Comparison of ENCODE assay signal across 26 cellular contexts in the genomic region with DNA sequence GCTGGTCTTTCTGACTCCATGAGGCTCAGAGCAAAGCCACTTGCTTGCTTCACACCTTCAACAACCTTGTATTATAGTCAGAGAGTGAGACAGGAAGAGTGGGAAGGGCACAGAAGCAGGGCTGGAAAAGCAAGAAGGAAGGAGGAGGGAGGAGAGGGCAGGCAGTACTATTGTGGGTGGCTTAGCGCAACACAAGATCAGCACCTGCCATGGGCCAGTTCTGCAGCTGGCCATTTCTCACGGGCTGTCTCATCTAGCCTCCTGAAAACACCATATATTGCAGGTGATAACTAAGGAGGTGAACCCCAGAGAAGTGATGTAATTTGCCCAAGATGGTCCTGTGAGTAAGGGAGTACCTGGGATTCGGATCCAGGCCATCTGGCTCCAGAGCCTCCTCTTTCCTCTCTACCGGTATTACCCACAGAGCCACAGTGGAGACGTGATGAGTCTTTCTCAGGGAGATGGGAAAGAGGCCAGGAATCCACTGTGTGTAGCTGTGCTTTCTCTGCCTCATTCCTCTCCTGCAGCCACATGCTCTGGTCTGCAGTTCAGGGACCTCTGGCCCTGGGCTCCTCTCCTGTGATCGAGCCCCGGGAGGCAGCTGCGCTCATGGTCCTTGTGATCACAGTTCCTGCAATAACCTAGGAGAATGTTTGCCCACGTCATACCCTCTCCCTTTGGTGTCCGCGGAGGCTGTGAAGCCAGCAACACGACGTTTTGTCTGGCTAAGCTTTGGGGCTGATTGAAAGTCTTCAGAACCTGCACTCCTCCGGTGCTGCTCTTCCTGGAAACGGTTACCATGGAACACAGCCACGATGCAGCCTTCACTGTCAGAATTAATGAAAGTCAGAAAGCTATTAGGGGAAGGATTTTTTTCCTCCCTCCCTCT.
DNase-seq lines count a peak whose midpoint lies in the region; ATAC-seq, FAIRE-seq and TF ChIP-seq lines count a peak whose summit lies in the region.
"Had no signal": no experiment of that assay in that cellular context is flagged by ENCODE, and none has a peak within 500 bp of the region (broad histone marks: within the 10 kb centered on the region; RNA-seq: fewer than 3 reads in every experiment).

No MANE protein-coding gene starts in this region.

- no peaks in the 10 kb centered on the region for H3K9me3 ChIP-seq in body of pancreas
- H3K9me3 ChIP-seq: thoracic aorta, vagina had no signal

- H3K9me3 Mint-ChIP-seq in GM23338 = peaks cover 2% of the 10 kb centered on the region; the same call in 2 of the 3 replicates
- H3K9me3 Mint-ChIP-seq: activated naive CD8-positive, alpha-beta T cell treated with anti-CD3 and anti-CD28 coated beads, Interleukin-2, amount 10 ng/mL, durations not matched to agents 7 days and 5 days; activated T-cell treated with anti-CD3 and anti-CD28 coated beads, Interleukin-2, amount 50 U/mL, for 24 hours; central memory CD8-positive, alpha-beta T cell; nephron had no signal

- H3K36me3 ChIP-seq in GM23338 (ENCODE audit: insufficient read depth) (no peaks in the 10 kb centered on the region), body of pancreas (replicated peaks in 1 of 2; ENCODE audit: insufficient read depth in 1 of 2, low read depth in 2 of 2) (no peaks in the 10 kb centered on the region)
- H3K36me3 ChIP-seq: thoracic aorta, vagina had no signal

- peak; percentile 27 for FAIRE-seq in islet of Langerhans (lab: Jason Lieb, UNC)
- FAIRE-seq: astrocyte, G401.6 had no signal

- H3K4me1 ChIP-seq in GM23338 (ENCODE audit: insufficient read depth) (peaks cover 10% of the 10 kb centered on the region), body of pancreas (peaks cover 11% of the 10 kb centered on the region)
- H3K4me1 ChIP-seq: parathyroid adenoma, vagina had no signal

- H4K20me1 ChIP-seq in GM23338 (replicated peaks; ENCODE audit: insufficient read depth) = no peaks in the 10 kb centered on the region

- H3K4me3 ChIP-seq in GM23338 (no peak overlapping the region), body of pancreas (no peak overlapping the region)
- H3K4me3 ChIP-seq: smooth muscle cell, thoracic aorta, vagina had no signal

- H3K4me3 Mint-ChIP-seq in GM23338 = no peak overlapping the region
- H3K4me3 Mint-ChIP-seq: activated naive CD8-positive, alpha-beta T cell treated with anti-CD3 and anti-CD28 coated beads, Interleukin-2, amount 10 ng/mL, durations not matched to agents 7 days and 5 days; activated T-cell treated with anti-CD3 and anti-CD28 coated beads, Interleukin-2, amount 50 U/mL, for 24 hours; central memory CD8-positive, alpha-beta T cell; nephron had no signal

- H3K27ac Mint-ChIP-seq in GM23338 = no peak overlapping the region; the same call in 1 of the 2 replicates
- H3K27ac Mint-ChIP-seq: activated naive CD8-positive, alpha-beta T cell treated with anti-CD3 and anti-CD28 coated beads, Interleukin-2, amount 10 ng/mL, durations not matched to agents 7 days and 5 days; activated T-cell treated with anti-CD3 and anti-CD28 coated beads, Interleukin-2, amount 50 U/mL, for 24 hours; nephron had no signal

- H3K27ac ChIP-seq in GM23338 (ENCODE audit: low read depth) = no peak overlapping the region
- H3K27ac ChIP-seq in body of pancreas = peak overlapping the region in 2 of 4 donors; percentile 25 to 39
- H3K27ac ChIP-seq: parathyroid adenoma, thoracic aorta, vagina had no signal

- DNase-seq in GM23338 (ENCODE audit: low spot score) = no peak
- peak; percentile 70 to 88 (median 84) for DNase-seq in body of pancreas
- DNase-seq in retina = peak; percentile 77
- DNase-seq in NCI-H128 (lab: John Stamatoyannopoulos, UW; ENCODE audit: unreplicated experiment) = no peak
- no peak for DNase-seq in dedifferentiated amniotic fluid mesenchymal stem cell (ENCODE audit: extremely low spot score)
- no peak for DNase-seq in NCI-H510A (lab: John Stamatoyannopoulos, UW)
- DNase-seq: activated gamma-delta T cell treated with Interleukin-2 at 50 U/mL for 16 hours; activated naive CD8-positive, alpha-beta T cell treated with anti-CD3 and anti-CD28 coated beads, Interleukin-2, amount 10 ng/mL, durations not matched to agents 7 days and 5 days; activated T-cell treated with anti-CD3 and anti-CD28 coated beads, Interleukin-2, amount 50 U/mL, for 24 hours; COR-L47; foreskin melanocyte; NCI-H2107; NCI-H524; PC-3; right cardiac atrium; stimulated activated naive CD4-positive, alpha-beta T cell treated with Interleukin-2 at 50 U/mL for 16 hours; T-helper 2 cell had no signal

- H3K36me3 Mint-ChIP-seq in GM23338 (ENCODE audit: low read depth) = peaks cover 2% of the 10 kb centered on the region; the same call in 1 of the 3 replicates
- H3K36me3 Mint-ChIP-seq: activated naive CD8-positive, alpha-beta T cell treated with anti-CD3 and anti-CD28 coated beads, Interleukin-2, amount 10 ng/mL, durations not matched to agents 7 days and 5 days had no signal

- TF ChIP-seq POLR2A in body of pancreas (IDR thresholded peaks at IDR 0.05) = no peak

- 27 to 35% methylated on average over 13 to 16 of the region's 16 CpGs for WGBS in body of pancreas, 2 donors

- H3F3A ChIP-seq in GM23338 (replicated peaks; ENCODE audit: low read depth) = no peaks in the 10 kb centered on the region

- H3K4me1 Mint-ChIP-seq in GM23338 = peaks cover 25% of the 10 kb centered on the region
- H3K4me1 Mint-ChIP-seq: activated naive CD8-positive, alpha-beta T cell treated with anti-CD3 and anti-CD28 coated beads, Interleukin-2, amount 10 ng/mL, durations not matched to agents 7 days and 5 days; central memory CD8-positive, alpha-beta T cell had no signal

- no peak for TF ChIP-seq CTCF in GM23338 (conservative IDR thresholded peaks at IDR 0.05; ENCODE audit: low read depth in 2 of 2)
- TF ChIP-seq CTCF in body of pancreas (IDR thresholded peaks at IDR 0.05) = no peak

- H3K27me3 Mint-ChIP-seq in GM23338 (ENCODE audit: insufficient read depth, low read depth, poor library complexity) = peaks cover 15% of the 10 kb centered on the region

- no peaks in the 10 kb centered on the region for H3K79me2 ChIP-seq in GM23338 (replicated peaks; ENCODE audit: insufficient read depth)
- H3K79me2 ChIP-seq: parathyroid adenoma had no signal

- H3K27me3 ChIP-seq in GM23338 (ENCODE audit: insufficient read depth) (no peaks in the 10 kb centered on the region), body of pancreas (no peaks in the 10 kb centered on the region)
- H3K27me3 ChIP-seq: vagina had no signal

- no peak for ATAC-seq in GM23338
- ATAC-seq in body of pancreas = peak; percentile 91
- ATAC-seq: PC-3, right cardiac atrium had no signal

- H3K9me2 ChIP-seq in GM23338 (ENCODE audit: insufficient read depth) = 0 out of 2 replicates have a peak, but pooled peaks cover 3% of the 10 kb centered on the region

- peak overlapping the region; percentile 62; the same call in 1 of the 2 replicates for H3K4me2 ChIP-seq in GM23338
- H3K4me2 ChIP-seq: smooth muscle cell had no signal

- 0 out of 2 replicates have a peak overlapping the region, but pooled peaks have one; percentile 32 for H2AFZ ChIP-seq in GM23338
- H2AFZ ChIP-seq: parathyroid adenoma had no signal

- intact Hi-C loops in body of pancreas (cut with DNase I) = no loop called here

Comparison
In these comparisons a context has a peak if more than half of its experiments do, and no peak if none do; other contexts are left out.
1. DNase-seq: peak in body of pancreas (4 of 4) and retina (single experiment); none in GM23338 (single experiment), NCI-H128 (single experiment), dedifferentiated amniotic fluid mesenchymal stem cell (single experiment) and NCI-H510A (single experiment).